8 cellular contexts compared by ENCODE assay signal in genomic region chr7:4681922-4682620, GRCh38. TPM values are rescaled to one million over a fixed set of nuclear protein-coding genes. Genes with fewer than 3 reads are reported as not detected.
DNase-seq lines count a peak whose midpoint lies in the region; ATAC-seq and TF ChIP-seq lines count a peak whose summit lies in the region.

Gene FOXK1 (plus strand): TSS chr7:4682295. CDS start chr7:4682309, 14 bp downstream.

- peak within 1 kb of the TSS; percentile 85 for H3K27ac ChIP-seq in suprapubic skin

- H3K36me3 Mint-ChIP-seq in activated naive CD4-positive, alpha-beta T cell treated with anti-CD3 and anti-CD28 coated beads for 36 hours (ENCODE audit: low read depth), result peaks cover 14% of the 10 kb centered on the region

- H3K36me3 ChIP-seq in suprapubic skin, result no peaks in the 10 kb centered on the region

- peaks cover 34% of the 10 kb centered on the region for H3K4me1 ChIP-seq in suprapubic skin

- peak within 1 kb of the TSS; percentile 80 for H3K4me3 ChIP-seq in Jurkat, Clone E6-1 (ENCODE audit: low read length)
- H3K4me3 ChIP-seq in suprapubic skin, result peak within 1 kb of the TSS; percentile 95

- CTCF ChIA-PET in activated naive CD4-positive, alpha-beta T cell treated with anti-CD3 and anti-CD28 coated beads for 36 hours (lab: Charles Lee), result interaction anchor here (1.1 to 2.0 kb wide), 2 partner anchors 33 to 40 kb away, joined by 3 to 15 read pairs; no protein-coding TSS in a partner anchor

- 40% methylated on average over 1 of the region's 115 CpGs for WGBS in suprapubic skin

- H3K9me3 ChIP-seq in suprapubic skin, result no peaks in the 10 kb centered on the region

- peak within 1 kb of the TSS; percentile 94 for H3K27ac Mint-ChIP-seq in activated naive CD4-positive, alpha-beta T cell treated with anti-CD3 and anti-CD28 coated beads for 36 hours

- peak in 1 of 2 donors; percentile 51 for TF ChIP-seq POLR2A in suprapubic skin (IDR thresholded peaks at IDR 0.05)

- H3K4me1 Mint-ChIP-seq in activated naive CD4-positive, alpha-beta T cell treated with anti-CD3 and anti-CD28 coated beads for 36 hours (ENCODE audit: low read depth), result peaks cover 30% of the 10 kb centered on the region

- in situ Hi-C loops in SK-MEL-5 (cut with HindIII; ENCODE audit: low pct_unique_long_range_greater_than_20kb, low sequenced_read_pairs), result no loop called here

- ATAC-seq in GM21528 (IDR thresholded peaks at IDR 0.05; ENCODE audit: low FRiP score, unreplicated experiment), result peak; percentile 74

- TF ChIP-seq EP300 in suprapubic skin (IDR thresholded peaks at IDR 0.05), result no peak

- peak; percentile 85 for DNase-seq in DMS53 (lab: John Stamatoyannopoulos, UW)
- DNase-seq in Jurkat, Clone E6-1 (ENCODE audit: low read depth, low spot score), result peak; percentile 57
- DNase-seq in SK-MEL-5 (ENCODE audit: low read depth, low spot score), result peak; percentile 74
- DNase-seq in activated naive CD4-positive, alpha-beta T cell treated with anti-CD3 and anti-CD28 coated beads for 36 hours, result peak; percentile 75
- peak; percentile 84 for DNase-seq in germinal center (ENCODE audit: low spot score)
- peak; percentile 47 for DNase-seq in occipital lobe (lab: John Stamatoyannopoulos, UW)
- DNase-seq in suprapubic skin (ENCODE audit: low spot score in 2 of 2), result peak in 1 of 2 donors; percentile 73

- intact Hi-C loops in activated naive CD4-positive, alpha-beta T cell treated with anti-CD3 and anti-CD28 coated beads for 36 hours (cut with micrococcal nuclease), result loop anchor here (5.0 kb wide), 2 partner anchors 200 to 365 kb away; partner anchors contain the start of genes RADIL and RBAK

- no peaks in the 10 kb centered on the region for H3K27me3 Mint-ChIP-seq in activated naive CD4-positive, alpha-beta T cell treated with anti-CD3 and anti-CD28 coated beads for 36 hours (ENCODE audit: low read depth)

- no peaks in the 10 kb centered on the region for H3K27me3 ChIP-seq in suprapubic skin

- peak within 1 kb of the TSS; percentile 81 for H3K4me3 Mint-ChIP-seq in activated naive CD4-positive, alpha-beta T cell treated with anti-CD3 and anti-CD28 coated beads for 36 hours

- no peaks in the 10 kb centered on the region for H3K9me3 Mint-ChIP-seq in activated naive CD4-positive, alpha-beta T cell treated with anti-CD3 and anti-CD28 coated beads for 36 hours

- TF ChIP-seq CTCF in suprapubic skin (IDR thresholded peaks at IDR 0.05), result no peak

RNA-seq across cellular contexts. Expression of gene FOXK1, which starts in this region (rescaled TPM):
- polyA plus RNA-seq in Jurkat, Clone E6-1 (2012; ENCODE audit: insufficient read depth, insufficient read length), result 5.3 TPM
- total RNA-seq in SK-MEL-5 (2014; rRNA removed; shearing (Covaris generic)), result 14.5 and 16.3 TPM in 2 replicates
- polyA plus RNA-seq in SK-MEL-5 (2015; cell fraction: cytosol; rRNA removed), result 24.9 and 30.0 TPM in 2 replicates
- 22.3 and 25.9 TPM in 2 replicates for polyA plus RNA-seq in SK-MEL-5 (2015; cell fraction: nucleus; rRNA removed)
- 10 to 100 TPM; 35.0 to 35.4 TPM for total RNA-seq in activated naive CD4-positive, alpha-beta T cell treated with anti-CD3 and anti-CD28 coated beads for 36 hours
- total RNA-seq in occipital lobe, result 19.8 TPM
- 10 to 100 TPM; 37.5 to 68.5 (median 46.6) TPM for total RNA-seq in suprapubic skin
